ENCODE assay signal across 17 cellular contexts in genomic region chr3:32613183-32613582, GRCh38. TPM values are rescaled to one million over a fixed set of nuclear protein-coding genes. Genes with fewer than 3 reads are reported as not detected.
DNase-seq lines count a peak whose midpoint lies in the region; ATAC-seq and TF ChIP-seq lines count a peak whose summit lies in the region.
"Had no signal": no experiment of that assay in that cellular context is flagged by ENCODE, and none has a peak within 500 bp of the region (broad histone marks: within the 10 kb centered on the region; RNA-seq: fewer than 3 reads in every experiment).

No MANE protein-coding gene starts in this region.

- no peaks in the 10 kb centered on the region for H3F3A ChIP-seq in PC-3 (ENCODE audit: low read length, unreplicated experiment)

- ATAC-seq in Right ventricle myocardium superior (ENCODE audit: poor library complexity) (peak; percentile 60), PC-3 (no peak)

- no peaks in the 10 kb centered on the region for H3K79me2 ChIP-seq in PC-3 (ENCODE audit: low read length)

- no peak overlapping the region for H3K27ac ChIP-seq in RWPE1
- H3K27ac ChIP-seq in PC-3 (ENCODE audit: low read length): no peak overlapping the region
- H3K27ac ChIP-seq: KMS-11, SK-N-MC had no signal

- H4K20me1 ChIP-seq in PC-3 (ENCODE audit: low read length): no peaks in the 10 kb centered on the region

- H3K4me2 ChIP-seq in PC-3 (ENCODE audit: low read length): no peak overlapping the region
- H3K4me2 ChIP-seq: KMS-11 had no signal

- peaks cover 27% of the 10 kb centered on the region for H3K4me1 ChIP-seq in PC-3 (ENCODE audit: insufficient read depth, low read length)
- H3K4me1 ChIP-seq: BE2C had no signal

- no peaks in the 10 kb centered on the region for H3K9me3 Mint-ChIP-seq in endothelial cell (ENCODE audit: unreplicated experiment)

- H3K4me3 Mint-ChIP-seq in endothelial cell (ENCODE audit: unreplicated experiment): no peak overlapping the region

- CTCF ChIA-PET in RWPE1 (lab: Yijun Ruan, JAX): interaction anchor here (0.7 kb wide), 1 partner anchor 703 kb away, joined by 3 read pairs; no protein-coding TSS in a partner anchor
- CTCF ChIA-PET in PC-3 (lab: Charles Lee): no interaction called here

- H3K36me3 ChIP-seq in PC-3 (ENCODE audit: low read depth, low read length): no peaks in the 10 kb centered on the region
- H3K36me3 ChIP-seq: BE2C had no signal

- H3K27me3 Mint-ChIP-seq in endothelial cell (ENCODE audit: unreplicated experiment): no peaks in the 10 kb centered on the region

- no TSS peak for BruUV-seq in PC-3 (replicated peaks; lab: Mats Ljungman, UMichigan)

- H3K27me3 ChIP-seq in PC-3 (ENCODE audit: low read length): no peaks in the 10 kb centered on the region
- H3K27me3 ChIP-seq: BE2C had no signal

- no peak for TF ChIP-seq CTCF in RWPE1 (conservative IDR thresholded peaks at IDR 0.05; ENCODE audit: low read depth)
- TF ChIP-seq CTCF in endothelial cell (IDR thresholded peaks at IDR 0.05; ENCODE audit: unreplicated experiment): no peak
- TF ChIP-seq CTCF in PC-3 (conservative IDR thresholded peaks at IDR 0.05; ENCODE audit: low read depth, low read length): no peak

- peak; percentile 31 for DNase-seq in RWPE1 (ENCODE audit: low spot score)
- DNase-seq in endothelial cell (ENCODE audit: low spot score): no peak
- DNase-seq in Right ventricle myocardium superior: no peak
- DNase-seq in stromal cell of bone marrow (ENCODE audit: low read depth): peak; percentile 34
- DNase-seq in PC-3: no peak
- no peak for DNase-seq in H4 (ENCODE audit: low spot score)
- no peak for DNase-seq in GM03348 (ENCODE audit: low spot score)
- DNase-seq: BE2C, DMS 273 treated with DMSO at 0.1 percent for 48 hours, H7, MM.1S, NCI-H1105 treated with DMSO at 0.1 percent for 48 hours, NCI-H1930, NCI-H526 treated with DMSO at 0.1 percent for 48 hours, OCI-M1 had no signal

- H3K27ac Mint-ChIP-seq in endothelial cell (ENCODE audit: unreplicated experiment): peak overlapping the region; percentile 97

- H2AFZ ChIP-seq in PC-3 (ENCODE audit: low read length): no peak overlapping the region

- intact Hi-C loops in Right ventricle myocardium superior (cut with DNase I) (no loop called here), PC-3 (cut with micrococcal nuclease) (no loop called here)

- peaks cover 41% of the 10 kb centered on the region for H3K4me1 Mint-ChIP-seq in endothelial cell (ENCODE audit: unreplicated experiment)

- POLR2A ChIA-PET in RWPE1 (lab: Yijun Ruan, JAX; ENCODE audit: low non-redundant PET): no interaction called here
- POLR2A ChIA-PET in PC-3 (lab: Charles Lee; ENCODE audit: unreplicated experiment): no interaction called here

- H3K9me2 ChIP-seq in PC-3 (replicated peaks; ENCODE audit: low read length): no peaks in the 10 kb centered on the region

- no peaks in the 10 kb centered on the region for H3K36me3 Mint-ChIP-seq in endothelial cell (ENCODE audit: low read depth, unreplicated experiment)

- no peak overlapping the region for H3K4me3 ChIP-seq in PC-3 (ENCODE audit: low read length)
- H3K4me3 ChIP-seq: SK-N-MC had no signal

- H3K9me3 ChIP-seq in PC-3 (ENCODE audit: low read length): no peaks in the 10 kb centered on the region
- H3K9me3 ChIP-seq: BE2C had no signal

- H3K9ac ChIP-seq in PC-3 (ENCODE audit: low read length): no peak overlapping the region
- H3K9ac ChIP-seq: KMS-11 had no signal

RNA-seq across cellular contexts. Expression of gene DYNC1LI1, which starts 42.5 kb away (rescaled TPM):
- total RNA-seq in endothelial cell (ENCODE audit: unreplicated experiment): 81.7 TPM
- total RNA-seq in Right ventricle myocardium superior: 50.9 TPM
- total RNA-seq in PC-3 (2014; rRNA removed): 44.2 and 55.6 TPM in 2 replicates
- total RNA-seq in H4 (2014; rRNA removed; shearing (Covaris generic)): 27.5 and 36.3 TPM in 2 replicates

Comparison
In these comparisons a context has a peak if more than half of its experiments do, and no peak if none do; other contexts are left out.
1. DNase-seq: peak in RWPE1 (single experiment) and stromal cell of bone marrow (single experiment); none in endothelial cell (single experiment), Right ventricle myocardium superior (single experiment), PC-3 (single experiment), H4 (single experiment) and GM03348 (single experiment).